ENCODE assay signal across 23 cellular contexts in genomic region chr7:90568213-90568612, GRCh38. TPM values are rescaled to one million over a fixed set of nuclear protein-coding genes. Genes with fewer than 3 reads are reported as not detected.
A peak's percentile ranks its signal among the peaks of the same experiment; 100 is the strongest.
DNase-seq lines count a peak whose midpoint lies in the region; ATAC-seq and TF ChIP-seq lines count a peak whose summit lies in the region.
"Had no signal": no experiment of that assay in that cellular context is flagged by ENCODE, and none has a peak within 500 bp of the region (broad histone marks: within the 10 kb centered on the region; RNA-seq: fewer than 3 reads in every experiment).

No MANE protein-coding gene starts in this region.

- TF ChIP-seq CTCF in KMS-11 (conservative IDR thresholded peaks at IDR 0.05; ENCODE audit: low read depth, low read length) (no peak), PC-3 (conservative IDR thresholded peaks at IDR 0.05; ENCODE audit: low read depth, low read length) (no peak), foreskin fibroblast (IDR thresholded peaks at IDR 0.05; ENCODE audit: low read depth, low read length) (no peak), heart right ventricle (IDR thresholded peaks at IDR 0.05) (no peak)

- H3K9ac ChIP-seq in BLaER1: no peak overlapping the region
- no peak overlapping the region for H3K9ac ChIP-seq in KMS-11
- no peak overlapping the region for H3K9ac ChIP-seq in PC-3 (ENCODE audit: low read length)
- H3K9ac ChIP-seq: parathyroid adenoma had no signal

- WGBS in heart right ventricle, 2 donors: 77 to 79% methylated on average over 4 of the region's 4 CpGs

- POLR2A ChIA-PET in PC-3 (lab: Charles Lee; ENCODE audit: unreplicated experiment): no interaction called here

- ATAC-seq in PC-3: peak; percentile 48
- ATAC-seq in heart right ventricle: no peak
- ATAC-seq in GM18868 (IDR thresholded peaks at IDR 0.05; ENCODE audit: unreplicated experiment): no peak
- no peak for ATAC-seq in HG02678 (IDR thresholded peaks at IDR 0.05; ENCODE audit: unreplicated experiment)
- ATAC-seq: A549, GM23338 had no signal

- H3K27ac ChIP-seq in BLaER1 (peak overlapping the region; percentile 85), KMS-11 (no peak overlapping the region), PC-3 (ENCODE audit: low read length) (no peak overlapping the region), heart right ventricle (no peak overlapping the region)
- H3K27ac ChIP-seq: A549, parathyroid adenoma, Peyer's patch, stomach, upper lobe of left lung had no signal

- H3K36me3 ChIP-seq in BLaER1: no peaks in the 10 kb centered on the region
- H3K36me3 ChIP-seq in KMS-11 (ENCODE audit: insufficient read depth): no peaks in the 10 kb centered on the region
- no peaks in the 10 kb centered on the region for H3K36me3 ChIP-seq in PC-3 (ENCODE audit: low read depth, low read length)
- no peaks in the 10 kb centered on the region for H3K36me3 ChIP-seq in heart right ventricle
- H3K36me3 ChIP-seq: Peyer's patch, stomach, upper lobe of left lung had no signal

- H3K27me3 ChIP-seq in BLaER1 (no peaks in the 10 kb centered on the region), KMS-11 (ENCODE audit: insufficient read depth, low read depth) (no peaks in the 10 kb centered on the region), PC-3 (ENCODE audit: low read length) (no peaks in the 10 kb centered on the region), heart right ventricle (no peaks in the 10 kb centered on the region)
- H3K27me3 ChIP-seq: Peyer's patch, stomach, upper lobe of left lung had no signal

- peaks cover 7% of the 10 kb centered on the region for H3K9me3 ChIP-seq in BLaER1
- H3K9me3 ChIP-seq in PC-3 (ENCODE audit: low read length): no peaks in the 10 kb centered on the region
- no peaks in the 10 kb centered on the region for H3K9me3 ChIP-seq in heart right ventricle
- H3K9me3 ChIP-seq: A549, Peyer's patch, stomach, upper lobe of left lung had no signal

- DNase-seq in PC-3: no peak
- peak; percentile 21 to 47 for DNase-seq in foreskin fibroblast
- no peak for DNase-seq in heart right ventricle
- DNase-seq in activated CD4-positive, alpha-beta T cell treated with anti-CD3 and anti-CD28 coated beads, Interleukin-2, amount 50 U/mL, for 1 hour: no peak
- DNase-seq: activated CD4-positive, alpha-beta T cell treated with anti-CD3 and anti-CD28 coated beads, Interleukin-2, amount 50 U/mL, for 4 hours; activated naive CD4-positive, alpha-beta T cell treated with Interleukin-2 at 50 U/mL for 16 hours; CD4-positive, CD25-positive, alpha-beta regulatory T cell; cortex of kidney; DMS79; NCI-H1105; NCI-H524 treated with DMSO at 0.1 percent for 48 hours; Peyer's patch; stomach; SW 1271; upper lobe of left lung had no signal

- H3K79me2 ChIP-seq in KMS-11 (ENCODE audit: insufficient read depth, low read depth) (no peaks in the 10 kb centered on the region), PC-3 (ENCODE audit: low read length) (no peaks in the 10 kb centered on the region)
- H3K79me2 ChIP-seq: parathyroid adenoma had no signal

- H3K4me2 ChIP-seq in BLaER1 (peak overlapping the region; percentile 85), KMS-11 (peak overlapping the region; percentile 14), PC-3 (ENCODE audit: low read length) (0 out of 2 replicates have a peak overlapping the region, but pooled peaks have one; percentile 8)
- H3K4me2 ChIP-seq: A549, GM23338 had no signal

- no peaks in the 10 kb centered on the region for H3F3A ChIP-seq in PC-3 (ENCODE audit: low read length, unreplicated experiment)

- no peaks in the 10 kb centered on the region for H4K20me1 ChIP-seq in BLaER1
- H4K20me1 ChIP-seq in KMS-11 (ENCODE audit: insufficient read depth): no peaks in the 10 kb centered on the region
- no peaks in the 10 kb centered on the region for H4K20me1 ChIP-seq in PC-3 (ENCODE audit: low read length)

- H2AFZ ChIP-seq in KMS-11 (ENCODE audit: low read depth) (0 out of 2 replicates have a peak overlapping the region, but pooled peaks have one; percentile 1), PC-3 (ENCODE audit: low read length) (no peak overlapping the region)
- H2AFZ ChIP-seq: parathyroid adenoma had no signal

- H3K9me2 ChIP-seq in PC-3 (replicated peaks; ENCODE audit: low read length): no peaks in the 10 kb centered on the region

- H3K4me1 ChIP-seq in BLaER1 (peaks cover 36% of the 10 kb centered on the region), KMS-11 (ENCODE audit: low read depth, poor library complexity, severe bottlenecking) (peaks cover 12% of the 10 kb centered on the region), PC-3 (ENCODE audit: insufficient read depth, low read length) (no peaks in the 10 kb centered on the region), heart right ventricle (no peaks in the 10 kb centered on the region)
- H3K4me1 ChIP-seq: A549, parathyroid adenoma, Peyer's patch, stomach, upper lobe of left lung had no signal

- CTCF ChIA-PET in PC-3 (lab: Charles Lee): no interaction called here

- no TSS peak for BruUV-seq in PC-3 (replicated peaks; lab: Mats Ljungman, UMichigan)

- intact Hi-C loops in PC-3 (cut with micrococcal nuclease) (no loop called here), heart right ventricle (cut with DNase I) (no loop called here)

- H3K4me3 ChIP-seq in BLaER1 (no peak overlapping the region), KMS-11 (IDR thresholded peaks at IDR 0.05; ENCODE audit: insufficient read depth, low read depth, low read length) (no peak overlapping the region), PC-3 (ENCODE audit: low read length) (no peak overlapping the region), foreskin fibroblast (ENCODE audit: low read depth in 1 of 2, low read length in 2 of 2) (no peak overlapping the region), heart right ventricle (no peak overlapping the region)
- H3K4me3 ChIP-seq: A549, GM23338, lung, Peyer's patch, stomach, upper lobe of left lung had no signal

RNA-seq across cellular contexts. Expression of gene CDK14, which starts 27.9 kb away (rescaled TPM):
- total RNA-seq in PC-3 (2014; rRNA removed) (6.6 and 8.2 TPM in 2 replicates), heart right ventricle (10 to 100 TPM; 12.7 to 36.5 (median 25.5) TPM)
- 1 to 10 TPM; 3.9 to 7.7 TPM for polyA plus RNA-seq in heart right ventricle

Comparison
In these comparisons a context has a peak if more than half of its experiments do, and no peak if none do; other contexts are left out.
1. H3K4me2 ChIP-seq: peak in every context shown above with its lines; median percentile 85 in BLaER1; 14 in KMS-11; 8 in PC-3.
2. DNase-seq: peak in foreskin fibroblast (2 of 2); none in PC-3 (single experiment), heart right ventricle (0 of 2) and activated CD4-positive, alpha-beta T cell treated with anti-CD3 and anti-CD28 coated beads, Interleukin-2, amount 50 U/mL, for 1 hour (single experiment).